In the genomic region with DNA sequence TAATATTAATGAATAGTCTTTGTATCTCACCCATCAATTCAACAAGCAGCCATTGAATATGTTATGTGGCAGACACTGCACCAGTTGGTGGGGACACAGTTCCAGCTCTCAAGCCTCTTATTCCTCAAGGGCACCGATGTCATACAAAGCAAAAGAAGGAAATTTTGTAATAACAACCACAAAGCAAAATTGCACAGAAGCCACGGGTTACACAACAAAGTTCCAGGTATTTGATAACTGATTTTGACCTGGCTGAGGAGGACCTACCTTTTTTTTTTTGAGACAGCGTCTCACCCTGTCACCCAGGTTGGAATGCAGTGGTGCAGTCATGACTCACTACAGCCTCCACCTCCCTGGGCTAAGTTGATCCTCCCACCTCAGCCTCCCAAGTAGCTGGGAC, we compare ENCODE assay signal across 17 cellular contexts.
A peak's percentile ranks its signal among the peaks of the same experiment; 100 is the strongest.
DNase-seq lines count a peak whose midpoint lies in the region; ATAC-seq and TF ChIP-seq lines count a peak whose summit lies in the region.
"Had no signal": no experiment of that assay in that cellular context is flagged by ENCODE, and none has a peak within 500 bp of the region (broad histone marks: within the 10 kb centered on the region; RNA-seq: fewer than 3 reads in every experiment).

No MANE protein-coding gene starts in this region.

- BruUV-seq in HCT116 (replicated peaks; lab: Mats Ljungman, UMichigan) (no TSS peak), mammary epithelial cell (replicated peaks; lab: Mats Ljungman, UMichigan) (no TSS peak)

- intact Hi-C loops in HCT116 (cut with micrococcal nuclease) (loop anchor here (10.0 kb wide), 1 partner anchor 335 kb away; no protein-coding TSS in a partner anchor), mammary epithelial cell (cut with micrococcal nuclease) (loop anchor here (5.0 to 10.0 kb wide), 3 partner anchors 53 to 332 kb away; a partner anchor contains a TSS)

- H3K9me3 ChIP-seq in HCT116 (ENCODE audit: control insufficient read depth in 1 of 2, insufficient read depth in 1 of 2, low read depth in 1 of 2, low read length in 2 of 2) (no peaks in the 10 kb centered on the region), mammary epithelial cell (replicated peaks; ENCODE audit: insufficient read depth, low read length) (no peaks in the 10 kb centered on the region), subcutaneous abdominal adipose tissue (ENCODE audit: control insufficient read depth in 5 of 5, low read length in 5 of 5) (no peaks in the 10 kb centered on the region)
- H3K9me3 ChIP-seq: SJCRH30 had no signal

- ATAC-seq in HCT116: no peak
- no peak for ATAC-seq in GM18870 (IDR thresholded peaks at IDR 0.05; ENCODE audit: unreplicated experiment)
- ATAC-seq in activated naive CD4-positive, alpha-beta T cell treated with anti-CD3 and anti-CD28 coated beads, Interleukin-2, amount 50 U/mL, for 72 hours: no peak

- no peak overlapping the region for H3K27ac ChIP-seq in HCT116 (ENCODE audit: low read depth, low read length)
- H3K27ac ChIP-seq in mammary epithelial cell (ENCODE audit: insufficient read depth, low read depth, low read length): no peak overlapping the region
- peak overlapping the region; percentile 71 for H3K27ac ChIP-seq in subcutaneous abdominal adipose tissue (ENCODE audit: low read depth, low read length)
- H3K27ac ChIP-seq: SJCRH30 had no signal

- H3K4me3 ChIP-seq in HCT116 (replicated peaks in 1 of 2; ENCODE audit: low read depth in 1 of 2, low read length in 2 of 2) (no peak overlapping the region), NB4 (ENCODE audit: low read depth, low read length) (no peak overlapping the region), mammary epithelial cell (replicated peaks in 1 of 3; ENCODE audit: insufficient read depth in 1 of 3, low read depth in 2 of 3, low read length in 3 of 3) (no peak overlapping the region), subcutaneous abdominal adipose tissue (ENCODE audit: low read depth in 1 of 5, low read length in 5 of 5) (no peak overlapping the region)
- H3K4me3 ChIP-seq: SJCRH30 had no signal

- in situ Hi-C loops in mammary epithelial cell (cut with MboI; ENCODE audit: low sequenced_read_pairs in 2 of 2): no loop called here

- H3K27me3 ChIP-seq in HCT116 (ENCODE audit: insufficient read depth, low read length) (no peaks in the 10 kb centered on the region), mammary epithelial cell (ENCODE audit: insufficient read depth, low read length) (no peaks in the 10 kb centered on the region), subcutaneous abdominal adipose tissue (ENCODE audit: control insufficient read depth in 5 of 5, insufficient read depth in 4 of 5, low read length in 5 of 5) (no peaks in the 10 kb centered on the region)
- H3K27me3 ChIP-seq: SJCRH30 had no signal

- H3K79me2 ChIP-seq in HCT116 (ENCODE audit: insufficient read depth, low read length) (no peaks in the 10 kb centered on the region), mammary epithelial cell (ENCODE audit: insufficient read depth, low read length) (no peaks in the 10 kb centered on the region)

- H3K36me3 ChIP-seq in HCT116 (ENCODE audit: control insufficient read depth in 1 of 2, insufficient read depth in 2 of 2, low read length in 2 of 2) (no peaks in the 10 kb centered on the region), mammary epithelial cell (ENCODE audit: insufficient read depth, low read length) (no peaks in the 10 kb centered on the region), subcutaneous abdominal adipose tissue (ENCODE audit: control insufficient read depth in 5 of 5, insufficient read depth in 5 of 5, low read length in 5 of 5) (no peaks in the 10 kb centered on the region)
- H3K36me3 ChIP-seq: SJCRH30 had no signal

- dilution Hi-C loops in mammary epithelial cell (cut with HindIII; ENCODE audit: low sequenced_read_pairs): no loop called here

- H2AFZ ChIP-seq in HCT116 (ENCODE audit: low read depth, low read length, poor library complexity, severe bottlenecking) (no peak overlapping the region), mammary epithelial cell (ENCODE audit: low read depth, low read length) (no peak overlapping the region)

- DNase-seq in HCT116 (ENCODE audit: low read depth, low spot score) (no peak), NB4 (ENCODE audit: low read depth) (peak; percentile 81), mammary epithelial cell (peak; percentile 25)
- DNase-seq in NK-92 treated with Interleukin-12 subunit alpha and Interleukin-12 subunit beta, amount 100 ng/mL, for 24 hours (lab: John Stamatoyannopoulos, UW): no peak
- DNase-seq in activated naive CD4-positive, alpha-beta T cell treated with anti-CD3 and anti-CD28 coated beads, Interleukin-2, amount 50 U/mL, for 72 hours (ENCODE audit: low spot score in 2 of 2): no peak
- DNase-seq: CD4-positive, alpha-beta memory T cell; DMS79; H7; NCI-H1048; NCI-H1436 treated with DMSO at 0.1 percent for 48 hours; NCI-H2029 treated with DMSO at 0.1 percent for 48 hours; NCI-H774; RPMI8226; SJCRH30 had no signal

- WGBS in mammary epithelial cell (ENCODE audit: low coverage, missing lambda C conversion rate): 41% methylated on average over 3 of the region's 3 CpGs

- TF ChIP-seq POLR2A in HCT116 (IDR thresholded peaks at IDR 0.05; ENCODE audit: borderline replicate concordance, extremely low read depth, insufficient read depth, insufficient read length): no peak
- TF ChIP-seq POLR2A in NB4 (IDR thresholded peaks at IDR 0.05; ENCODE audit: extremely low read depth, insufficient read length): no peak

- POLR2A ChIA-PET in HCT116 (lab: Charles Lee): no interaction called here

- H3K9me2 ChIP-seq in HCT116 (ENCODE audit: insufficient read depth): no peaks in the 10 kb centered on the region

- peaks cover 19 to 36% of the 10 kb centered on the region in 2 experiments for H3K4me1 ChIP-seq in HCT116 (ENCODE audit: control insufficient read depth in 1 of 2, insufficient read depth in 2 of 2, low read length in 2 of 2)
- peaks cover 14% of the 10 kb centered on the region for H3K4me1 ChIP-seq in mammary epithelial cell (ENCODE audit: insufficient read depth, low read length)
- H3K4me1 ChIP-seq in subcutaneous abdominal adipose tissue (ENCODE audit: control insufficient read depth in 5 of 5, insufficient read depth in 5 of 5, low read length in 5 of 5): peaks cover 15 to 42% (median 30%) of the 10 kb centered on the region in 5 donors

- no peak overlapping the region for H3K9ac ChIP-seq in HCT116 (ENCODE audit: low read length)
- H3K9ac ChIP-seq in mammary epithelial cell (ENCODE audit: insufficient read depth, low read length): no peak overlapping the region
- no peak overlapping the region for H3K9ac ChIP-seq in subcutaneous abdominal adipose tissue (ENCODE audit: low read length in 5 of 5)

- H3K9me3 Mint-ChIP-seq in activated naive CD4-positive, alpha-beta T cell treated with anti-CD3 and anti-CD28 coated beads, Interleukin-2, amount 50 U/mL, for 72 hours: peaks cover 9% of the 10 kb centered on the region in 2 donors

- no peak for TF ChIP-seq RAD21 in HCT116 (IDR thresholded peaks at IDR 0.05; ENCODE audit: low read depth)

- TF ChIP-seq CTCF in HCT116 (IDR thresholded peaks at IDR 0.05 in 2 of 3, conservative IDR thresholded peaks at IDR 0.05 in 1 of 3; ENCODE audit: borderline replicate concordance in 1 of 3, insufficient read depth in 1 of 3, low read depth in 2 of 3, low read length in 2 of 3) (no peak), NB4 (IDR thresholded peaks at IDR 0.05; ENCODE audit: low read depth, low read length) (peak; percentile 12), mammary epithelial cell (conservative IDR thresholded peaks at IDR 0.05 in 1 of 2, IDR thresholded peaks at IDR 0.05 in 1 of 2; ENCODE audit: extremely low read depth in 1 of 2, insufficient read depth in 1 of 2, low read depth in 1 of 2, low read length in 2 of 2) (no peak)

- no peaks in the 10 kb centered on the region for H4K20me1 ChIP-seq in HCT116 (ENCODE audit: insufficient read depth)
- no peaks in the 10 kb centered on the region for H4K20me1 ChIP-seq in mammary epithelial cell (ENCODE audit: insufficient read depth, low read length)

- H3K4me2 ChIP-seq in HCT116 (ENCODE audit: low read length) (peak overlapping the region; percentile 22; the same call in 1 of the 2 replicates), mammary epithelial cell (ENCODE audit: insufficient read depth, low read depth, low read length) (no peak overlapping the region)

- CTCF ChIA-PET in HCT116 (lab: Charles Lee): no interaction called here
- CTCF ChIA-PET in mammary epithelial cell (lab: Charles Lee; ENCODE audit: low non-redundant PET): no interaction called here

- RAD21 ChIA-PET in HCT116 (lab: Charles Lee; ENCODE audit: low non-redundant PET in 1 of 2, low total read pairs in 2 of 2, uncharacterized antibody in 2 of 2, unreplicated experiment in 2 of 2): no interaction called here

- peaks cover 6 to 9% of the 10 kb centered on the region in 2 donors for H3K36me3 Mint-ChIP-seq in activated naive CD4-positive, alpha-beta T cell treated with anti-CD3 and anti-CD28 coated beads, Interleukin-2, amount 50 U/mL, for 72 hours
- H3K36me3 Mint-ChIP-seq: CD4-positive, alpha-beta memory T cell had no signal

- H3K27ac Mint-ChIP-seq in activated naive CD4-positive, alpha-beta T cell treated with anti-CD3 and anti-CD28 coated beads, Interleukin-2, amount 50 U/mL, for 72 hours: no peak overlapping the region
- H3K27ac Mint-ChIP-seq: B cell; CD4-positive, alpha-beta memory T cell had no signal

TF ChIP-seq in HCT116, 20 proteins besides CTCF, POLR2A, EP300 and RAD21 (continues in another document):
- no peak for TF ChIP-seq ZNF274 (IDR thresholded peaks at IDR 0.05; ENCODE audit: low read depth, low read length)
- no peak for TF ChIP-seq ELF1 (IDR thresholded peaks at IDR 0.05; ENCODE audit: borderline replicate concordance, low read depth)
- no peak for TF ChIP-seq ZFX (IDR thresholded peaks at IDR 0.05)
- TF ChIP-seq EZH2 (IDR thresholded peaks at IDR 0.05): no peak

Comparison
In these comparisons a context has a peak if more than half of its experiments do, and no peak if none do; other contexts are left out.
1. DNase-seq: peak in NB4 (single experiment) and mammary epithelial cell (single experiment); none in HCT116 (single experiment), NK-92 treated with Interleukin-12 subunit alpha and Interleukin-12 subunit beta, amount 100 ng/mL, for 24 hours (single experiment) and activated naive CD4-positive, alpha-beta T cell treated with anti-CD3 and anti-CD28 coated beads, Interleukin-2, amount 50 U/mL, for 72 hours (0 of 2).